ENCODE assay signal across 22 cellular contexts in the genomic region with DNA sequence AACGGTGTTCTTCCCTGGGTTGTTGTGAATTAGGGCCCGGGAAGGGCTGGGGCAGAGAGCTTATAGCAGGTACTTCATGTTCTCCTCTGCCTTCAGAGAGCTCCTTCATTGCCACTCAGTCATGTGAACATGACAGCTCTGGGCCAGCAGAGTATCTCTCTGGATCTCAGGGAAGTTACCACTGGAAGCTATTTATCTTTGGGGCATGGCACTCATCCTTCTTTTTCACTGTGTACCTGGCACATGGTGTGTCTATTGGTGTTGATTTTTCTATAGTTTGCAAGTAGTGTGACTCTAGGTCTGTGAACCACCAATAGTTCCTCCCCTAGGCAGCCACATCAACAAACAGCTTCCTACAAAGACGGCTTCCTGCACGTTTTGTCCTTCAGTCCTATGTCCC.
"Had no signal": no experiment of that assay in that cellular context is flagged by ENCODE, and none has a peak within 500 bp of the region (broad histone marks: within the 10 kb centered on the region; RNA-seq: fewer than 3 reads in every experiment).

No MANE protein-coding gene starts in this region.

- ATAC-seq: activated CD8-positive, alpha-beta T cell treated with anti-CD3 and anti-CD28 coated beads for 36 hours; activated naive CD8-positive, alpha-beta T cell treated with anti-CD3 and anti-CD28 coated beads, Interleukin-2, amount 50 U/mL, for 24 hours; esophagus mucosa; stimulated activated naive CD8-positive, alpha-beta T cell treated with anti-CD3 and anti-CD28 coated beads, Interleukin-15, Interleukin-2, amounts not matched to agents 100 U/mL and 50 U/mL, for 24 hours had no signal

- H3K9me3 ChIP-seq: lower lobe of right lung, tibial nerve, vagina had no signal

- H3K36me3 ChIP-seq: lower lobe of right lung, tibial nerve, vagina had no signal

- H3K27ac ChIP-seq: lower lobe of right lung, tibial nerve, vagina had no signal

- DNase-seq: activated CD4-positive, alpha-beta T cell treated with anti-CD3 and anti-CD28 coated beads, Interleukin-2, amount 10 ng/mL, durations not matched to agents 24 days and 14 days; activated CD4-positive, CD25-positive, alpha-beta regulatory T cell; activated CD8-positive, alpha-beta T cell treated with anti-CD3 and anti-CD28 coated beads for 36 hours; activated naive CD4-positive, alpha-beta T cell treated with Interleukin-2 at 50 U/mL for 16 hours; activated naive CD8-positive, alpha-beta T cell treated with anti-CD3 and anti-CD28 coated beads, Interleukin-2, amount 50 U/mL, for 24 hours; activated T-cell treated with anti-CD3 and anti-CD28 coated beads, Interleukin-2, amount 50 U/mL, for 1 hour; anterior cingulate cortex; cerebellar nuclear complex; cortex of kidney; lower lobe of right lung; midbrain; nephron progenitor cell; occipital lobe; stimulated activated CD4-positive, alpha-beta T cell treated with anti-CD3 and anti-CD28 coated beads, Interleukin-2, amount 100 ng/mL, for 24 hours; stimulated activated naive CD8-positive, alpha-beta T cell treated with anti-CD3 and anti-CD28 coated beads, Interleukin-15, Interleukin-2, amounts not matched to agents 100 U/mL and 50 U/mL, for 24 hours; substantia nigra; T-helper 1 cell; T1000 had no signal

- H3K27me3 ChIP-seq: tibial nerve, vagina had no signal

- H3K4me3 ChIP-seq: lower lobe of right lung, tibial nerve, vagina had no signal

- FAIRE-seq: islet of Langerhans had no signal
